ENCODE assay signal across 1 cellular context in the genomic region with DNA sequence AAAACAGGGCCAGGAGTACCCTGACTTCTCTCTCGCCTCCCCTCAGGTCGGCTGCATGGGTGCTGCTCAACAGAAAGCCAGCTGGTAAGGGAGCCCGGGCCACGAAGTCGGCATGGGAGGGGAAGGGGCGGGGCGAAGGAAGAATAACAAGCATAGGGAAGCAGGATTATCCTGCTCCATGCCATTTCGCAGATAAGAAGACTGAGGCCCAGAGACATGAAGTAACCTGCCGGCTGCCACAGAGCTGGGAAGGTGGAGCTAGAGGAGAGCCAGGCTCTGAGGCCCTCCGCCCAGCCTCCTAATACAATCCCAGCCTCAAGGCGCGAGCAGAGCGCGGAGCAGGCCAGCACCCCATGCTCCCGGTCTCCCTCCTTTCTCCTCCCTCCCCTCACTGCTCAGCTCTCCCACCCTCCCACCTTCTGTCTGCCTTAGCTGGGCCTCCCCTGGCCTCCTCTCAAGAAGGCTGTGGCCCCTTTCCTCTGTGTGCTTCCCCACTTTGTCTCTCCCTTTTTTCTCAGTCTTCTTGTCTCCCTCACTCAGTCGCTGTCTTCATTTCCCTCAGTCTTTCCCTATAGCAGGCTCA.
TF ChIP-seq lines count a peak whose summit lies in the region.

No MANE protein-coding gene starts in this region.

TF ChIP-seq in GM12878, 131 proteins besides CTCF, POLR2A, EP300 and RAD21 (continued from another document):
- no peak for TF ChIP-seq REST (IDR thresholded peaks at IDR 0.05; ENCODE audit: low read depth, low read length)
- no peak for TF ChIP-seq SIN3A (IDR thresholded peaks at IDR 0.05; ENCODE audit: low read depth, low read length)
- TF ChIP-seq BRCA1 (IDR thresholded peaks at IDR 0.05; ENCODE audit: low read depth, low read length), result no peak
